ENCODE assay signal across 9 cellular contexts in genomic region chr2:32947076-32947483, GRCh38. TPM values are rescaled to one million over a fixed set of nuclear protein-coding genes. Genes with fewer than 3 reads are reported as not detected.
A peak's percentile ranks its signal among the peaks of the same experiment; 100 is the strongest.
DNase-seq lines count a peak whose midpoint lies in the region; ATAC-seq, FAIRE-seq and TF ChIP-seq lines count a peak whose summit lies in the region.
"Had no signal": no experiment of that assay in that cellular context is flagged by ENCODE, and none has a peak within 500 bp of the region (broad histone marks: within the 10 kb centered on the region; RNA-seq: fewer than 3 reads in every experiment).

No MANE protein-coding gene starts in this region.

- no peaks in the 10 kb centered on the region for H3K9me3 Mint-ChIP-seq in CD8-positive, alpha-beta T cell
- H3K9me3 Mint-ChIP-seq: natural killer cell had no signal

- H3F3A ChIP-seq in MM.1S (ENCODE audit: insufficient read depth, low read length) = no peaks in the 10 kb centered on the region

- no peak overlapping the region for H3K4me3 Mint-ChIP-seq in CD8-positive, alpha-beta T cell

- no peak for TF ChIP-seq CTCF in CD8-positive, alpha-beta T cell (IDR thresholded peaks at IDR 0.05)
- no peak for TF ChIP-seq CTCF in MM.1S (IDR thresholded peaks at IDR 0.05; ENCODE audit: low read length)
- TF ChIP-seq CTCF in D721Med (IDR thresholded peaks at IDR 0.05; ENCODE audit: insufficient read depth, missing control alignments) = no peak

- peak overlapping the region; percentile 77; the same call in 1 of the 2 replicates for H3K4me2 ChIP-seq in MM.1S (ENCODE audit: low read depth, low read length)

- no peaks in the 10 kb centered on the region for H3K9me3 ChIP-seq in CD8-positive, alpha-beta T cell (ENCODE audit: low read length)
- H3K9me3 ChIP-seq in MM.1S (replicated peaks; ENCODE audit: insufficient read depth, low read length) = no peaks in the 10 kb centered on the region
- H3K9me3 ChIP-seq in duodenal mucosa (ENCODE audit: control insufficient read depth in 1 of 2, low read length in 2 of 2) = no peaks in the 10 kb centered on the region
- no peaks in the 10 kb centered on the region for H3K9me3 ChIP-seq in mucosa of rectum (ENCODE audit: control insufficient read depth in 2 of 2, low read length in 2 of 2)

- CTCF ChIA-PET in CD8-positive, alpha-beta T cell (lab: Charles Lee) = no interaction called here

- no peak overlapping the region for H3K27ac Mint-ChIP-seq in CD8-positive, alpha-beta T cell
- H3K27ac Mint-ChIP-seq: natural killer cell had no signal

- H3K36me3 Mint-ChIP-seq in CD8-positive, alpha-beta T cell = no peaks in the 10 kb centered on the region
- H3K36me3 Mint-ChIP-seq: natural killer cell had no signal

- H4K20me1 ChIP-seq in MM.1S (ENCODE audit: insufficient read depth, low read length) = no peaks in the 10 kb centered on the region

- H3K36me3 ChIP-seq in CD8-positive, alpha-beta T cell (ENCODE audit: insufficient read depth, low read length) = no peaks in the 10 kb centered on the region
- no peaks in the 10 kb centered on the region for H3K36me3 ChIP-seq in MM.1S (replicated peaks; ENCODE audit: insufficient read depth, low read length)
- no peaks in the 10 kb centered on the region for H3K36me3 ChIP-seq in duodenal mucosa (ENCODE audit: control insufficient read depth in 1 of 2, insufficient read depth in 2 of 2, low read length in 2 of 2)
- no peaks in the 10 kb centered on the region for H3K36me3 ChIP-seq in mucosa of rectum (ENCODE audit: control insufficient read depth in 2 of 2, insufficient read depth in 2 of 2, low read length in 2 of 2)

- H3K27ac ChIP-seq in CD8-positive, alpha-beta T cell (ENCODE audit: low read depth, low read length) = no peak overlapping the region
- H3K27ac ChIP-seq in MM.1S (ENCODE audit: low read length) = no peak overlapping the region
- no peak overlapping the region for H3K27ac ChIP-seq in duodenal mucosa (ENCODE audit: low read depth, low read length)
- H3K27ac ChIP-seq in mucosa of rectum (ENCODE audit: low read depth in 2 of 2, low read length in 2 of 2) = peak overlapping the region; percentile 69 to 78

- no peaks in the 10 kb centered on the region for H3K27me3 ChIP-seq in CD8-positive, alpha-beta T cell (ENCODE audit: insufficient read depth, low read length)
- H3K27me3 ChIP-seq in MM.1S (replicated peaks; ENCODE audit: insufficient read depth, low read length) (0 out of 2 replicates have a peak, but pooled peaks cover 3% of the 10 kb centered on the region), duodenal mucosa (ENCODE audit: control insufficient read depth in 1 of 2, insufficient read depth in 2 of 2, low read length in 2 of 2) (no peaks in the 10 kb centered on the region), mucosa of rectum (ENCODE audit: control insufficient read depth in 2 of 2, insufficient read depth in 2 of 2, low read length in 2 of 2) (no peaks in the 10 kb centered on the region)

- H3K27me3 Mint-ChIP-seq in CD8-positive, alpha-beta T cell (ENCODE audit: low read depth) = peaks cover 36% of the 10 kb centered on the region

- FAIRE-seq in D721Med (lab: Jason Lieb, UNC) = no peak

- no peaks in the 10 kb centered on the region for H3K4me1 ChIP-seq in CD8-positive, alpha-beta T cell (ENCODE audit: insufficient read depth, low read length)
- peaks cover 8% of the 10 kb centered on the region for H3K4me1 ChIP-seq in MM.1S (ENCODE audit: low read length)
- H3K4me1 ChIP-seq in duodenal mucosa (ENCODE audit: control insufficient read depth in 1 of 2, insufficient read depth in 2 of 2, low read length in 2 of 2) = peaks cover 3 to 5% of the 10 kb centered on the region in 2 donors
- H3K4me1 ChIP-seq in mucosa of rectum (ENCODE audit: control insufficient read depth in 2 of 2, insufficient read depth in 2 of 2, low read length in 2 of 2) = peaks cover 3 to 8% of the 10 kb centered on the region in 2 donors

- intact Hi-C loops in CD8-positive, alpha-beta T cell (cut with DNase I, micrococcal nuclease) = no loop called here

- H2AFZ ChIP-seq in MM.1S (ENCODE audit: low read length) = no peak overlapping the region

- peaks cover 3% of the 10 kb centered on the region for H3K4me1 Mint-ChIP-seq in CD8-positive, alpha-beta T cell (ENCODE audit: low read depth)

- ATAC-seq in CD8-positive, alpha-beta T cell = peak; percentile 17
- peak; percentile 7 for ATAC-seq in GM21423 (IDR thresholded peaks at IDR 0.05; ENCODE audit: unreplicated experiment)

- POLR2A ChIA-PET in CD8-positive, alpha-beta T cell (lab: Charles Lee) = no interaction called here

- no peaks in the 10 kb centered on the region for H3K9me2 ChIP-seq in MM.1S (replicated peaks; ENCODE audit: insufficient read depth, low read length)

- H3K9ac ChIP-seq in MM.1S (ENCODE audit: low read length) = no peak overlapping the region
- H3K9ac ChIP-seq in duodenal mucosa (ENCODE audit: low read depth in 1 of 2, low read length in 2 of 2) = no peak overlapping the region
- peak overlapping the region in 1 of 2 donors; percentile 73 for H3K9ac ChIP-seq in mucosa of rectum (ENCODE audit: low read depth in 1 of 2, low read length in 2 of 2)

- H3K79me2 ChIP-seq in MM.1S (ENCODE audit: low read length) = no peaks in the 10 kb centered on the region

- DNase-seq in CD8-positive, alpha-beta T cell = no peak
- DNase-seq in MM.1S (peak; percentile 19), NCI-H1092 (lab: John Stamatoyannopoulos, UW) (no peak), RKO (ENCODE audit: low spot score) (no peak), D721Med (ENCODE audit: insufficient read length, low spot score) (no peak)

- H3K4me3 ChIP-seq in CD8-positive, alpha-beta T cell (ENCODE audit: low read depth, low read length) = peak overlapping the region; percentile 55
- H3K4me3 ChIP-seq in MM.1S (ENCODE audit: low read length) (peak overlapping the region; percentile 61), duodenal mucosa (ENCODE audit: low read depth in 1 of 2, low read length in 2 of 2) (peak overlapping the region; percentile 67 to 80), mucosa of rectum (ENCODE audit: low read length in 2 of 2) (peak overlapping the region; percentile 73)

RNA-seq across cellular contexts. Expression of gene LTBP1, which starts 0.3 kb away (rescaled TPM):
- not detected for total RNA-seq in CD8-positive, alpha-beta T cell

Comparison
In these comparisons a context has a peak if more than half of its experiments do, and no peak if none do; other contexts are left out.
1. H3K27ac ChIP-seq: peak in mucosa of rectum (2 of 2); none in CD8-positive, alpha-beta T cell (single experiment), MM.1S (single experiment) and duodenal mucosa (single experiment).
2. Peak in every context shown above with its lines, with median percentiles within 50 percentile points of each other: H3K4me3 ChIP-seq.